1 cellular context compared by ENCODE assay signal in genomic region chr22:38842512-38843200, GRCh38.
TF ChIP-seq lines count a peak whose summit lies in the region.

No MANE protein-coding gene starts in this region.

TF ChIP-seq in SK-N-SH, 30 proteins besides CTCF, POLR2A, EP300 and RAD21 (continued from another document):
- TF ChIP-seq, protein P1, sequence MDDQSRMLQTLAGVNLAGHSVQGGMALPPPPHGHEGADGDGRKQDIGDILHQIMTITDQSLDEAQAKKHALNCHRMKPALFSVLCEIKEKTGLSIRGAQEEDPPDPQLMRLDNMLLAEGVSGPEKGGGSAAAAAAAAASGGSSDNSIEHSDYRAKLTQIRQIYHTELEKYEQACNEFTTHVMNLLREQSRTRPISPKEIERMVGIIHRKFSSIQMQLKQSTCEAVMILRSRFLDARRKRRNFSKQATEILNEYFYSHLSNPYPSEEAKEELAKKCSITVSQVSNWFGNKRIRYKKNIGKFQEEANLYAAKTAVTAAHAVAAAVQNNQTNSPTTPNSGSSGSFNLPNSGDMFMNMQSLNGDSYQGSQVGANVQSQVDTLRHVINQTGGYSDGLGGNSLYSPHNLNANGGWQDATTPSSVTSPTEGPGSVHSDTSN (IDR thresholded peaks at IDR 0.05) = no peak
- TF ChIP-seq, protein P2, sequence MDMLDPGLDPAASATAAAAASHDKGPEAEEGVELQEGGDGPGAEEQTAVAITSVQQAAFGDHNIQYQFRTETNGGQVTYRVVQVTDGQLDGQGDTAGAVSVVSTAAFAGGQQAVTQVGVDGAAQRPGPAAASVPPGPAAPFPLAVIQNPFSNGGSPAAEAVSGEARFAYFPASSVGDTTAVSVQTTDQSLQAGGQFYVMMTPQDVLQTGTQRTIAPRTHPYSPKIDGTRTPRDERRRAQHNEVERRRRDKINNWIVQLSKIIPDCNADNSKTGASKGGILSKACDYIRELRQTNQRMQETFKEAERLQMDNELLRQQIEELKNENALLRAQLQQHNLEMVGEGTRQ (IDR thresholded peaks at IDR 0.05; ENCODE audit: borderline replicate concordance, low read depth, low read length) = no peak
